In genomic region chr3:57164217-57164605, GRCh38 we compare ENCODE assay signal across 8 cellular contexts. TPM values are rescaled to one million over a fixed set of nuclear protein-coding genes. Genes with fewer than 3 reads are reported as not detected.
A peak's percentile ranks its signal among the peaks of the same experiment; 100 is the strongest.
DNase-seq lines count a peak whose midpoint lies in the region; ATAC-seq and TF ChIP-seq lines count a peak whose summit lies in the region.

No MANE protein-coding gene starts in this region.

- H3K27me3 ChIP-seq in GM06990 (replicated peaks; ENCODE audit: control insufficient read depth, insufficient read depth, low read length) = peaks cover 6% of the 10 kb centered on the region
- H3K27me3 ChIP-seq in esophagus (ENCODE audit: control insufficient read depth in 1 of 2, insufficient read depth in 2 of 2, low read length in 2 of 2) = no peaks in the 10 kb centered on the region
- H3K27me3 ChIP-seq in neural progenitor cell = peaks cover 77% of the 10 kb centered on the region

- 5 to 7% methylated on average over 28 of the region's 28 CpGs for WGBS in esophagus, 2 donors

- no peak for ATAC-seq in WTC11

- POLR2A ChIA-PET in WTC11 (lab: Charles Lee) = interaction anchor here (0.7 to 1.7 kb wide), 2 partner anchors 34 to 86 kb away, joined by 3 to 11 read pairs; no protein-coding TSS in a partner anchor

- CTCF ChIA-PET in WTC11 (lab: Charles Lee) = interaction anchor here (0.6 to 1.0 kb wide), 6 partner anchors 30 to 64 kb away, joined by 3 read pairs; partner anchors contain the start of gene APPL1

- H3K4me3 ChIP-seq in GM06990 (replicated peaks; ENCODE audit: low read depth, low read length) = no peak overlapping the region
- peak overlapping the region; percentile 60 to 77 for H3K4me3 ChIP-seq in esophagus (ENCODE audit: low read depth in 1 of 2, low read length in 2 of 2)
- peak overlapping the region; percentile 72 for H3K4me3 ChIP-seq in neural progenitor cell

- 0 out of 2 replicates have a peak overlapping the region, but pooled peaks have one; percentile 33 for H3K27ac Mint-ChIP-seq in WTC11
- peak overlapping the region; percentile 89 for H3K27ac Mint-ChIP-seq in neural progenitor cell

- peak overlapping the region; percentile 7 for H3K9ac ChIP-seq in neural progenitor cell

- peak overlapping the region; percentile 91 for H3K4me3 Mint-ChIP-seq in WTC11
- peak overlapping the region; percentile 97 for H3K4me3 Mint-ChIP-seq in neural progenitor cell

- H3K4me2 ChIP-seq in neural progenitor cell = peak overlapping the region; percentile 93

- H3K36me3 ChIP-seq in GM06990 (ENCODE audit: control insufficient read depth, insufficient read depth, low read length) = no peaks in the 10 kb centered on the region
- peaks cover 0 to 2% of the 10 kb centered on the region in 2 donors for H3K36me3 ChIP-seq in esophagus (ENCODE audit: control insufficient read depth in 2 of 2, insufficient read depth in 2 of 2, low read length in 1 of 2)
- H3K36me3 ChIP-seq in neural progenitor cell = no peaks in the 10 kb centered on the region

- H4K20me1 ChIP-seq in neural progenitor cell (ENCODE audit: low read depth) = peaks cover 52% of the 10 kb centered on the region

- DNase-seq in GM06990 (ENCODE audit: extremely low read depth, insufficient read length) = peak; percentile 15
- DNase-seq in WTC11 (ENCODE audit: low spot score) = no peak
- no peak for DNase-seq in neural progenitor cell (ENCODE audit: low spot score)
- DNase-seq in GM10266 (ENCODE audit: extremely low spot score) = no peak
- DNase-seq in NCI-H1436 (lab: John Stamatoyannopoulos, UW) = no peak
- no peak for DNase-seq in T-helper 9 cell
- no peak for DNase-seq in RPMI8226

- H3K4me1 ChIP-seq in esophagus (ENCODE audit: control insufficient read depth in 2 of 2, insufficient read depth in 2 of 2, low read length in 1 of 2) (peaks cover 6 to 8% of the 10 kb centered on the region in 2 donors), neural progenitor cell (peaks cover 63% of the 10 kb centered on the region)

- peaks cover 29% of the 10 kb centered on the region for H3K27me3 Mint-ChIP-seq in WTC11 (ENCODE audit: low read depth)
- H3K27me3 Mint-ChIP-seq in neural progenitor cell (ENCODE audit: insufficient read depth, low read depth) = peaks cover 2% of the 10 kb centered on the region

- H3F3A ChIP-seq in neural progenitor cell (ENCODE audit: low read depth) = peaks cover 35% of the 10 kb centered on the region

- no peaks in the 10 kb centered on the region for H3K9me3 Mint-ChIP-seq in WTC11
- H3K9me3 Mint-ChIP-seq in neural progenitor cell = no peaks in the 10 kb centered on the region

- peak overlapping the region in 1 of 2 donors; percentile 30 for H3K27ac ChIP-seq in esophagus (ENCODE audit: low read depth in 2 of 2, low read length in 1 of 2)
- no peak overlapping the region for H3K27ac ChIP-seq in neural progenitor cell

- H3K4me1 Mint-ChIP-seq in WTC11 (peaks cover 65% of the 10 kb centered on the region), neural progenitor cell (peaks cover 72% of the 10 kb centered on the region)

- no peak for TF ChIP-seq CTCF in GM06990 (IDR thresholded peaks at IDR 0.05; ENCODE audit: insufficient read depth, low read length, poor library complexity, severe bottlenecking)
- TF ChIP-seq CTCF in WTC11 (IDR thresholded peaks at IDR 0.05) = no peak
- TF ChIP-seq CTCF in neural progenitor cell (IDR thresholded peaks at IDR 0.05) = no peak
- no peak for TF ChIP-seq CTCF in GM10266 (IDR thresholded peaks at IDR 0.05; ENCODE audit: control insufficient read depth, insufficient read depth, low read depth, missing control alignments)

- H3K79me2 ChIP-seq in neural progenitor cell (ENCODE audit: low read depth) = peaks cover 39% of the 10 kb centered on the region

- peak overlapping the region; percentile 54 for H2AFZ ChIP-seq in neural progenitor cell (replicated peaks)

- H3K9me3 ChIP-seq in esophagus (ENCODE audit: control insufficient read depth in 2 of 2, insufficient read depth in 1 of 2, low read depth in 1 of 2, low read length in 1 of 2) = no peaks in the 10 kb centered on the region
- H3K9me3 ChIP-seq in neural progenitor cell (ENCODE audit: low read depth) = no peaks in the 10 kb centered on the region

- no peaks in the 10 kb centered on the region for H3K36me3 Mint-ChIP-seq in WTC11
- peaks cover 7% of the 10 kb centered on the region for H3K36me3 Mint-ChIP-seq in neural progenitor cell

TF ChIP-seq in WTC11, 78 proteins besides CTCF, POLR2A, EP300 and RAD21:
- TF ChIP-seq USF1 (CRISPR knock-in tag; IDR thresholded peaks at IDR 0.05) = no peak
- TF ChIP-seq, protein P1, sequence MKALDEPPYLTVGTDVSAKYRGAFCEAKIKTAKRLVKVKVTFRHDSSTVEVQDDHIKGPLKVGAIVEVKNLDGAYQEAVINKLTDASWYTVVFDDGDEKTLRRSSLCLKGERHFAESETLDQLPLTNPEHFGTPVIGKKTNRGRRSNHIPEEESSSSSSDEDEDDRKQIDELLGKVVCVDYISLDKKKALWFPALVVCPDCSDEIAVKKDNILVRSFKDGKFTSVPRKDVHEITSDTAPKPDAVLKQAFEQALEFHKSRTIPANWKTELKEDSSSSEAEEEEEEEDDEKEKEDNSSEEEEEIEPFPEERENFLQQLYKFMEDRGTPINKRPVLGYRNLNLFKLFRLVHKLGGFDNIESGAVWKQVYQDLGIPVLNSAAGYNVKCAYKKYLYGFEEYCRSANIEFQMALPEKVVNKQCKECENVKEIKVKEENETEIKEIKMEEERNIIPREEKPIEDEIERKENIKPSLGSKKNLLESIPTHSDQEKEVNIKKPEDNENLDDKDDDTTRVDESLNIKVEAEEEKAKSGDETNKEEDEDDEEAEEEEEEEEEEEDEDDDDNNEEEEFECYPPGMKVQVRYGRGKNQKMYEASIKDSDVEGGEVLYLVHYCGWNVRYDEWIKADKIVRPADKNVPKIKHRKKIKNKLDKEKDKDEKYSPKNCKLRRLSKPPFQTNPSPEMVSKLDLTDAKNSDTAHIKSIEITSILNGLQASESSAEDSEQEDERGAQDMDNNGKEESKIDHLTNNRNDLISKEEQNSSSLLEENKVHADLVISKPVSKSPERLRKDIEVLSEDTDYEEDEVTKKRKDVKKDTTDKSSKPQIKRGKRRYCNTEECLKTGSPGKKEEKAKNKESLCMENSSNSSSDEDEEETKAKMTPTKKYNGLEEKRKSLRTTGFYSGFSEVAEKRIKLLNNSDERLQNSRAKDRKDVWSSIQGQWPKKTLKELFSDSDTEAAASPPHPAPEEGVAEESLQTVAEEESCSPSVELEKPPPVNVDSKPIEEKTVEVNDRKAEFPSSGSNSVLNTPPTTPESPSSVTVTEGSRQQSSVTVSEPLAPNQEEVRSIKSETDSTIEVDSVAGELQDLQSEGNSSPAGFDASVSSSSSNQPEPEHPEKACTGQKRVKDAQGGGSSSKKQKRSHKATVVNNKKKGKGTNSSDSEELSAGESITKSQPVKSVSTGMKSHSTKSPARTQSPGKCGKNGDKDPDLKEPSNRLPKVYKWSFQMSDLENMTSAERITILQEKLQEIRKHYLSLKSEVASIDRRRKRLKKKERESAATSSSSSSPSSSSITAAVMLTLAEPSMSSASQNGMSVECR (CRISPR knock-in tag; IDR thresholded peaks at IDR 0.05; ENCODE audit: borderline replicate concordance) = 0 out of 2 replicates have a peak, but pooled peaks have one; percentile 13
- TF ChIP-seq ATF2 (CRISPR knock-in tag; IDR thresholded peaks at IDR 0.05; ENCODE audit: borderline replicate concordance, low read depth) = no peak

RNA-seq across cellular contexts. Expression of gene IL17RD, which starts 0.9 kb away (rescaled TPM):
- total RNA-seq in WTC11 (2021) = 59.1 to 72.9 TPM (median 66.0 TPM) in 3 replicates
- under 1 TPM; 0.31 to 0.69 TPM for polyA plus RNA-seq in esophagus
- 26.1 and 33.6 TPM in 2 replicates for total RNA-seq in neural progenitor cell (ENCODE audit: low replicate concordance)

RNA-seq across cellular contexts. Expression of gene HESX1, which starts 35.6 kb away (rescaled TPM):
- total RNA-seq in WTC11 (2021) (4.5 to 5.6 TPM (median 4.8 TPM) in 3 replicates), neural progenitor cell (ENCODE audit: low replicate concordance) (42.1 and 50.6 TPM in 2 replicates)
- polyA plus RNA-seq in esophagus = 1 to 10 TPM in 1 of 2 donors, under 1 TPM in 1; 0.51 to 1.1 TPM
